10 cellular contexts compared by ENCODE assay signal in genomic region chr15:84736375-84736774, GRCh38. TPM values are rescaled to one million over a fixed set of nuclear protein-coding genes. Genes with fewer than 3 reads are reported as not detected.
DNase-seq lines count a peak whose midpoint lies in the region; ATAC-seq and TF ChIP-seq lines count a peak whose summit lies in the region.
"Had no signal": no experiment of that assay in that cellular context is flagged by ENCODE, and none has a peak within 500 bp of the region (broad histone marks: within the 10 kb centered on the region; RNA-seq: fewer than 3 reads in every experiment).

No MANE protein-coding gene starts in this region.

- H3K4me1 ChIP-seq in effector memory CD4-positive, alpha-beta T cell (ENCODE audit: control insufficient read depth, insufficient read depth, low read length, poor library complexity, severe bottlenecking), result peaks cover 16% of the 10 kb centered on the region

- H3K36me3 Mint-ChIP-seq in T-helper 1 cell treated with Interleukin-12 subunit alpha and Interleukin-12 subunit beta and Interleukin-4 antibody, amounts not matched to agents 30 μg/mL and 1 μg/mL, for 36 hours (ENCODE audit: low read depth), result peaks cover 4% of the 10 kb centered on the region

- CTCF ChIA-PET in GM10248 (lab: Yijun Ruan, JAX), result interaction anchor here (1.5 to 2.8 kb wide), 2 partner anchors 10 to 11 kb away, joined by 4 to 10 read pairs; no protein-coding TSS in a partner anchor

- no peaks in the 10 kb centered on the region for H3K27me3 Mint-ChIP-seq in T-helper 1 cell treated with Interleukin-12 subunit alpha and Interleukin-12 subunit beta and Interleukin-4 antibody, amounts not matched to agents 30 μg/mL and 1 μg/mL, for 36 hours (ENCODE audit: low read depth)

- peak; percentile 49 for ATAC-seq in HG02623 (IDR thresholded peaks at IDR 0.05; ENCODE audit: unreplicated experiment)

- no peak overlapping the region for H3K27ac ChIP-seq in effector memory CD4-positive, alpha-beta T cell (ENCODE audit: insufficient read depth, low read length, poor library complexity, severe bottlenecking)

- DNase-seq in GM10248 (ENCODE audit: extremely low spot score) (peak; percentile 74), islet precursor cell (no peak), NOMO-1 treated with dmso at 0.1 percent for 144 hours (lab: John Stamatoyannopoulos, UW; ENCODE audit: unreplicated experiment) (no peak), NCI-H446 treated with DMSO at 0.1 percent for 48 hours (lab: John Stamatoyannopoulos, UW) (no peak), cardiac septum (ENCODE audit: low spot score) (no peak)
- peak; percentile 41 to 47 (median 41) for DNase-seq in effector memory CD4-positive, alpha-beta T cell

- H3K4me3 Mint-ChIP-seq in T-helper 1 cell treated with Interleukin-12 subunit alpha and Interleukin-12 subunit beta and Interleukin-4 antibody, amounts not matched to agents 30 μg/mL and 1 μg/mL, for 36 hours, result peak overlapping the region; percentile 45

- no peaks in the 10 kb centered on the region for H3K27me3 ChIP-seq in effector memory CD4-positive, alpha-beta T cell (replicated peaks; ENCODE audit: control insufficient read depth, insufficient read depth, low read length, poor library complexity, severe bottlenecking)
- H3K27me3 ChIP-seq: adrenal gland had no signal

- intact Hi-C loops in cardiac septum (cut with DNase I), result no loop called here

- H3K36me3 ChIP-seq in effector memory CD4-positive, alpha-beta T cell (ENCODE audit: control insufficient read depth, insufficient read depth, low read length), result no peaks in the 10 kb centered on the region
- H3K36me3 ChIP-seq: adrenal gland had no signal

- POLR2A ChIA-PET in GM10248 (lab: Yijun Ruan, JAX), result interaction anchor here (2.7 kb wide), 1 partner anchor 21 kb away, joined by 12 read pairs; the partner anchor contains the start of gene SEC11A

- no peaks in the 10 kb centered on the region for H3K9me3 ChIP-seq in effector memory CD4-positive, alpha-beta T cell (ENCODE audit: control insufficient read depth, low read length)
- H3K9me3 ChIP-seq: adrenal gland had no signal

- H3K27ac Mint-ChIP-seq in T-helper 1 cell treated with Interleukin-12 subunit alpha and Interleukin-12 subunit beta and Interleukin-4 antibody, amounts not matched to agents 30 μg/mL and 1 μg/mL, for 36 hours, result peak overlapping the region; percentile 98

- peaks cover 42% of the 10 kb centered on the region for H3K4me1 Mint-ChIP-seq in T-helper 1 cell treated with Interleukin-12 subunit alpha and Interleukin-12 subunit beta and Interleukin-4 antibody, amounts not matched to agents 30 μg/mL and 1 μg/mL, for 36 hours (ENCODE audit: low read depth)

- H3K9me3 Mint-ChIP-seq in T-helper 1 cell treated with Interleukin-12 subunit alpha and Interleukin-12 subunit beta and Interleukin-4 antibody, amounts not matched to agents 30 μg/mL and 1 μg/mL, for 36 hours, result no peaks in the 10 kb centered on the region
- H3K9me3 Mint-ChIP-seq: neural crest cell had no signal

- no peak overlapping the region for H3K4me3 ChIP-seq in effector memory CD4-positive, alpha-beta T cell (ENCODE audit: insufficient read depth, low read depth, low read length, poor library complexity, severe bottlenecking)
- H3K4me3 ChIP-seq: adrenal gland had no signal

- no peak for TF ChIP-seq CTCF in GM10248 (IDR thresholded peaks at IDR 0.05; ENCODE audit: control extremely low read depth, extremely low read depth, low read depth, missing control alignments)

RNA-seq across cellular contexts. Expression of gene ZNF592, which starts 12.0 kb away (rescaled TPM):
- 25.7 TPM for total RNA-seq in cardiac septum

RNA-seq across cellular contexts. Expression of gene SEC11A, which starts 20.4 kb away (rescaled TPM):
- 63.8 TPM for total RNA-seq in cardiac septum

Comparison
In these comparisons a context has a peak if more than half of its experiments do, and no peak if none do; other contexts are left out.
1. DNase-seq: peak in GM10248 (single experiment) and effector memory CD4-positive, alpha-beta T cell (3 of 3); none in islet precursor cell (single experiment), NOMO-1 treated with dmso at 0.1 percent for 144 hours (single experiment), NCI-H446 treated with DMSO at 0.1 percent for 48 hours (single experiment) and cardiac septum (single experiment).